9 cellular contexts compared by ENCODE assay signal in genomic region chrX:46642145-46642544, GRCh38.
DNase-seq lines count a peak whose midpoint lies in the region; ATAC-seq and TF ChIP-seq lines count a peak whose summit lies in the region.
"Had no signal": no experiment of that assay in that cellular context is flagged by ENCODE, and none has a peak within 500 bp of the region (broad histone marks: within the 10 kb centered on the region; RNA-seq: fewer than 3 reads in every experiment).

No MANE protein-coding gene starts in this region.

- no peaks in the 10 kb centered on the region for H3K27me3 ChIP-seq in neural progenitor cell

- peaks cover 4% of the 10 kb centered on the region for H3K4me1 ChIP-seq in neural progenitor cell

- DNase-seq in AG08396 (ENCODE audit: low spot score) (peak; percentile 28), NCI-H446 treated with DMSO at 0.1 percent for 48 hours (lab: John Stamatoyannopoulos, UW) (peak; percentile 25), neural progenitor cell (ENCODE audit: low spot score) (peak; percentile 12), glutamatergic neuron (no peak), MV-4-11 (lab: John Stamatoyannopoulos, UW) (no peak)
- peak in 2 of 3 experiments; percentile 4 to 6 for DNase-seq in effector memory CD8-positive, alpha-beta T cell

- no peaks in the 10 kb centered on the region for H3K79me2 ChIP-seq in neural progenitor cell (ENCODE audit: low read depth)

- no peak overlapping the region for H2AFZ ChIP-seq in neural progenitor cell (replicated peaks)

- H3K4me3 Mint-ChIP-seq in effector memory CD8-positive, alpha-beta T cell = no peak overlapping the region
- H3K4me3 Mint-ChIP-seq in neural progenitor cell (no peak overlapping the region), glutamatergic neuron (ENCODE audit: unreplicated experiment) (no peak overlapping the region)
- H3K4me3 Mint-ChIP-seq: central memory CD8-positive, alpha-beta T cell had no signal

- H3K36me3 ChIP-seq in neural progenitor cell = no peaks in the 10 kb centered on the region

- no peaks in the 10 kb centered on the region for H3K9me3 ChIP-seq in neural progenitor cell (ENCODE audit: low read depth)

- H3K36me3 Mint-ChIP-seq in effector memory CD8-positive, alpha-beta T cell (ENCODE audit: insufficient read depth) = no peaks in the 10 kb centered on the region
- peaks cover 2% of the 10 kb centered on the region for H3K36me3 Mint-ChIP-seq in neural progenitor cell
- H3K36me3 Mint-ChIP-seq in glutamatergic neuron (ENCODE audit: unreplicated experiment) = no peaks in the 10 kb centered on the region

- peak; percentile 77 for ATAC-seq in effector memory CD8-positive, alpha-beta T cell (replicated peaks)
- no peak for ATAC-seq in GM21390 (IDR thresholded peaks at IDR 0.05; ENCODE audit: unreplicated experiment)

- no peak overlapping the region for H3K27ac Mint-ChIP-seq in effector memory CD8-positive, alpha-beta T cell
- H3K27ac Mint-ChIP-seq in neural progenitor cell = no peak overlapping the region
- H3K27ac Mint-ChIP-seq in glutamatergic neuron (ENCODE audit: unreplicated experiment) = no peak overlapping the region

- H4K20me1 ChIP-seq in neural progenitor cell (ENCODE audit: low read depth) = no peaks in the 10 kb centered on the region

- H3K27me3 Mint-ChIP-seq in effector memory CD8-positive, alpha-beta T cell = no peaks in the 10 kb centered on the region
- H3K27me3 Mint-ChIP-seq in neural progenitor cell (ENCODE audit: insufficient read depth, low read depth) = peaks cover 2% of the 10 kb centered on the region
- H3K27me3 Mint-ChIP-seq in glutamatergic neuron (ENCODE audit: unreplicated experiment) = no peaks in the 10 kb centered on the region
- H3K27me3 Mint-ChIP-seq: central memory CD8-positive, alpha-beta T cell had no signal

- H3K4me1 Mint-ChIP-seq in effector memory CD8-positive, alpha-beta T cell (ENCODE audit: low read depth in 2 of 2) = peaks cover 0 to 6% of the 10 kb centered on the region in 2 donors
- H3K4me1 Mint-ChIP-seq in neural progenitor cell (no peaks in the 10 kb centered on the region), glutamatergic neuron (ENCODE audit: low read depth, unreplicated experiment) (no peaks in the 10 kb centered on the region)
- H3K4me1 Mint-ChIP-seq: central memory CD8-positive, alpha-beta T cell had no signal

- H3K4me3 ChIP-seq in GM12875 (ENCODE audit: low read depth, low read length) (no peak overlapping the region), neural progenitor cell (no peak overlapping the region)

- no peaks in the 10 kb centered on the region for H3K9me3 Mint-ChIP-seq in effector memory CD8-positive, alpha-beta T cell
- H3K9me3 Mint-ChIP-seq in neural progenitor cell = peaks cover 2% of the 10 kb centered on the region
- H3K9me3 Mint-ChIP-seq in glutamatergic neuron (ENCODE audit: unreplicated experiment) = no peaks in the 10 kb centered on the region
- H3K9me3 Mint-ChIP-seq: central memory CD8-positive, alpha-beta T cell had no signal

- H3K27ac ChIP-seq in neural progenitor cell = no peak overlapping the region

- H3K4me2 ChIP-seq in neural progenitor cell = no peak overlapping the region

- TF ChIP-seq CTCF in GM12875 (IDR thresholded peaks at IDR 0.05; ENCODE audit: borderline replicate concordance, insufficient read depth, low read depth, low read length) (peak; percentile 36; the same call in 1 of the 2 replicates), neural progenitor cell (IDR thresholded peaks at IDR 0.05) (peak; percentile 30), glutamatergic neuron (IDR thresholded peaks at IDR 0.05; ENCODE audit: partially characterized antibody, unreplicated experiment) (no peak)

- no peak overlapping the region for H3K9ac ChIP-seq in neural progenitor cell

- H3F3A ChIP-seq in neural progenitor cell (ENCODE audit: low read depth) = no peaks in the 10 kb centered on the region

Comparison
In these comparisons a context has a peak if more than half of its experiments do, and no peak if none do; other contexts are left out.
1. DNase-seq: peak in AG08396 (single experiment), NCI-H446 treated with DMSO at 0.1 percent for 48 hours (single experiment), effector memory CD8-positive, alpha-beta T cell (2 of 3) and neural progenitor cell (single experiment); none in glutamatergic neuron (single experiment) and MV-4-11 (single experiment).